8 cellular contexts compared by ENCODE assay signal in genomic region chr2:177212895-177213856, GRCh38. TPM values are rescaled to one million over a fixed set of nuclear protein-coding genes. Genes with fewer than 3 reads are reported as not detected.
DNase-seq lines count a peak whose midpoint lies in the region; ATAC-seq, FAIRE-seq and TF ChIP-seq lines count a peak whose summit lies in the region.

No MANE protein-coding gene starts in this region.

- H3K56ac ChIP-seq in H1 (replicated peaks; ENCODE audit: insufficient read length, low read depth, low read length): peak overlapping the region; percentile 99

- WGBS in H1 (ENCODE audit: extremely low coverage in 1 of 2, insufficient coverage in 1 of 2, insufficient read length in 1 of 2, insufficient replicate concordance in 2 of 2, low coverage in 1 of 2, low lambda C conversion rate in 2 of 2, missing lambda C conversion rate in 1 of 2), 2 experiments: 0% methylated on average over 32 of the region's 74 CpGs; no CpG with 5 or more reads in 1 of the 2 experiments
- WGBS in mesodermal cell (ENCODE audit: insufficient coverage in 2 of 2), 2 experiments: 0 to 1% methylated on average over 35 to 54 of the region's 74 CpGs

- peak; percentile 72 to 81 for TF ChIP-seq POLR2A in H1 (IDR thresholded peaks at IDR 0.05; ENCODE audit: control extremely low read depth in 1 of 2, low read depth in 2 of 2, low read length in 2 of 2)

- H3K4me3 ChIP-seq in H1 (ENCODE audit: extremely low read depth in 1 of 4, insufficient read depth in 2 of 4, low read depth in 3 of 4, low read length in 4 of 4) (peak overlapping the region; percentile 73 to 91 (median 79)), mesodermal cell (ENCODE audit: extremely low read depth, insufficient read depth, low read length, poor library complexity, severe bottlenecking) (peak overlapping the region; percentile 95)

- peaks cover 12 to 13% of the 10 kb centered on the region in 2 experiments for H4K20me1 ChIP-seq in H1 (replicated peaks in 1 of 2; ENCODE audit: control insufficient read depth in 1 of 2, insufficient read depth in 2 of 2, low read length in 2 of 2)

- peak; percentile 38 for ATAC-seq in GM21360 (IDR thresholded peaks at IDR 0.05; ENCODE audit: unreplicated experiment)

- H2BK5ac ChIP-seq in H1 (ENCODE audit: low read depth, low read length): peak overlapping the region; percentile 95

- no peak overlapping the region for H2BK20ac ChIP-seq in H1 (ENCODE audit: low read length)

- POLR2A ChIA-PET in H1 (lab: Charles Lee; ENCODE audit: partially characterized antibody): interaction anchor here (0.7 to 5.0 kb wide), 25 partner anchors 9 to 52 kb away, joined by 3 to 128 read pairs (median 5); partner anchors contain the start of gene NFE2L2

- no peak overlapping the region for H2BK12ac ChIP-seq in H1 (ENCODE audit: low read depth, low read length)

- H3K79me1 ChIP-seq in H1 (ENCODE audit: low read depth, low read length): no peaks in the 10 kb centered on the region; the same call in 1 of the 2 replicates

- no peak overlapping the region for H2AFZ ChIP-seq in H1 (ENCODE audit: low read length)

- H3K36me3 ChIP-seq in H1 (ENCODE audit: control insufficient read depth in 2 of 4, insufficient read depth in 4 of 4, low read length in 3 of 4): peaks cover 21 to 36% (median 28%) of the 10 kb centered on the region in 4 experiments
- H3K36me3 ChIP-seq in mesodermal cell (ENCODE audit: control insufficient read depth, insufficient read depth, low read length): peaks cover 42% of the 10 kb centered on the region

- no peak for FAIRE-seq in H1 (lab: Jason Lieb, UNC)

- CTCF ChIA-PET in H1 (lab: Charles Lee; ENCODE audit: partially characterized antibody): interaction anchor here (1.0 kb wide), 1 partner anchor 18 kb away, joined by 3 read pairs; no protein-coding TSS in a partner anchor

- peak overlapping the region; percentile 52 for H4K5ac ChIP-seq in H1 (ENCODE audit: insufficient read length, low read depth, low read length)

- H3K27ac ChIP-seq in H1 (ENCODE audit: low read depth, low read length) (peak overlapping the region; percentile 99), mesodermal cell (ENCODE audit: low read depth, low read length, severe bottlenecking) (peak overlapping the region; percentile 98)

- peak overlapping the region; percentile 100 for H4K8ac ChIP-seq in H1 (ENCODE audit: extremely low read depth, insufficient read depth, low read length)

- no peak overlapping the region for H3K14ac ChIP-seq in H1 (ENCODE audit: insufficient read length)

- H3K27me3 ChIP-seq in H1 (replicated peaks in 1 of 4; ENCODE audit: control insufficient read depth in 3 of 4, extremely low read depth in 1 of 4, insufficient read depth in 3 of 4, low read length in 3 of 4): no peaks in the 10 kb centered on the region

- H3K23ac ChIP-seq in H1 (ENCODE audit: insufficient read length): no peak overlapping the region

- H2BK120ac ChIP-seq in H1 (replicated peaks; ENCODE audit: low read depth, low read length): no peak overlapping the region

- peak; percentile 88 for DNase-seq in COR-L47 (lab: John Stamatoyannopoulos, UW)
- DNase-seq in HS-5 (ENCODE audit: low read depth): peak; percentile 57
- DNase-seq in NK-92 treated with Interleukin-12 subunit alpha and Interleukin-12 subunit beta, amount 100 ng/mL, for 24 hours (lab: John Stamatoyannopoulos, UW): peak; percentile 92
- DNase-seq in activated CD8-positive, alpha-beta memory T cell treated with anti-CD3 and anti-CD28 coated beads for 48 hours (ENCODE audit: low read depth in 2 of 3, low spot score in 2 of 3): peak; percentile 83 to 86 (median 84)
- DNase-seq in H1 (ENCODE audit: low read depth in 1 of 2, low spot score in 2 of 2): peak in 1 of 2 experiments; percentile 88
- peak; percentile 81 for DNase-seq in stimulated activated CD8-positive, alpha-beta memory T cell treated with anti-CD3 and anti-CD28 coated beads, Interleukin-15, amount 100 ng/mL, for 1 hour (ENCODE audit: low read depth)

- no peak for TF ChIP-seq RAD21 in H1 (IDR thresholded peaks at IDR 0.05 in 1 of 2, conservative IDR thresholded peaks at IDR 0.05 in 1 of 2; ENCODE audit: low read depth in 2 of 2, low read length in 2 of 2)

- TF ChIP-seq EP300 in H1 (IDR thresholded peaks at IDR 0.05; ENCODE audit: borderline replicate concordance in 1 of 2, low read depth in 2 of 2, low read length in 2 of 2): no peak

- H3K23me2 ChIP-seq in H1 (ENCODE audit: low read depth, low read length): no peaks in the 10 kb centered on the region; the same call in none of the 2 replicates

- peaks cover 10 to 65% of the 10 kb centered on the region in 2 experiments for H3K79me2 ChIP-seq in H1 (ENCODE audit: control insufficient read depth in 1 of 2, insufficient read depth in 2 of 2, low read length in 2 of 2)

- no peak overlapping the region for H2BK15ac ChIP-seq in H1 (ENCODE audit: low read length)

- H3K4me2 ChIP-seq in H1 (ENCODE audit: insufficient read depth in 1 of 2, low read depth in 2 of 2, low read length in 2 of 2): peak overlapping the region; percentile 68 to 72

- peak overlapping the region; percentile 91 for H4K91ac ChIP-seq in H1 (replicated peaks; ENCODE audit: insufficient read length, low read length)

- H3K9me3 ChIP-seq in H1 (ENCODE audit: insufficient read depth in 2 of 2, low read depth in 1 of 2, low read length in 1 of 2): no peaks in the 10 kb centered on the region
- no peaks in the 10 kb centered on the region for H3K9me3 ChIP-seq in mesodermal cell (ENCODE audit: control insufficient read depth, low read length)

- TF ChIP-seq CTCF in H1 (IDR thresholded peaks at IDR 0.05; ENCODE audit: control extremely low read depth in 1 of 3, insufficient read depth in 1 of 3, low read depth in 1 of 3, low read length in 3 of 3): no peak

- H3K4me1 ChIP-seq in H1 (replicated peaks in 1 of 4; ENCODE audit: control insufficient read depth in 3 of 4, insufficient read depth in 4 of 4, low read length in 3 of 4): peaks cover 0 to 5% (median 3%) of the 10 kb centered on the region in 4 experiments; a peak in 4 of 7 replicates
- peaks cover 21% of the 10 kb centered on the region for H3K4me1 ChIP-seq in mesodermal cell (ENCODE audit: control insufficient read depth, insufficient read depth, low read length, poor library complexity, severe bottlenecking)

- no peak overlapping the region for H2AK5ac ChIP-seq in H1 (ENCODE audit: low read depth, low read length)

- peak overlapping the region; percentile 98 to 99 (median 98) for H3K9ac ChIP-seq in H1 (replicated peaks in 1 of 4; ENCODE audit: extremely low read depth in 1 of 4, low read depth in 3 of 4, low read length in 3 of 4)

- peak overlapping the region; percentile 95 for H3K18ac ChIP-seq in H1 (ENCODE audit: extremely low read depth, low read length)

- no peak overlapping the region for H3K4ac ChIP-seq in H1 (replicated peaks; ENCODE audit: insufficient read length, low read depth, low read length)

TF ChIP-seq in H1, 55 proteins besides CTCF, POLR2A, EP300 and RAD21 (continues in another document):
- TF ChIP-seq USF2 (IDR thresholded peaks at IDR 0.05; ENCODE audit: low read length): no peak
- peak; percentile 45 for TF ChIP-seq KDM5A (IDR thresholded peaks at IDR 0.05; ENCODE audit: low read length)
- peak in 1 of 2 experiments; percentile 73; a peak in 1 of 4 replicates for TF ChIP-seq SIN3A (conservative IDR thresholded peaks at IDR 0.05 in 1 of 2, IDR thresholded peaks at IDR 0.05 in 1 of 2; ENCODE audit: low read depth in 1 of 2, low read length in 2 of 2)
- peak; percentile 6 for TF ChIP-seq TAF7 (optimal IDR thresholded peaks at IDR 0.05; ENCODE audit: borderline replicate concordance, low read depth, low read length)
- peak; percentile 38; the same call in 1 of the 2 replicates for TF ChIP-seq CHD2 (IDR thresholded peaks at IDR 0.05; ENCODE audit: low read length)
- TF ChIP-seq GTF2F1 (IDR thresholded peaks at IDR 0.05; ENCODE audit: borderline replicate concordance, low read depth, low read length): 0 out of 2 replicates have a peak, but pooled peaks have one; percentile 10
- TF ChIP-seq YY1 (IDR thresholded peaks at IDR 0.05; ENCODE audit: low read depth, low read length): peak; percentile 97
- TF ChIP-seq PHF8 (conservative IDR thresholded peaks at IDR 0.05; ENCODE audit: low read depth, low read length): peak; percentile 82
- 0 out of 2 replicates have a peak, but pooled peaks have one; percentile 8 for TF ChIP-seq NRF1 (IDR thresholded peaks at IDR 0.05; ENCODE audit: low read depth, low read length)
- TF ChIP-seq CHD1 (IDR thresholded peaks at IDR 0.05; ENCODE audit: low read depth, low read length): peak; percentile 11

RNA-seq across cellular contexts. Expression of gene HNRNPA3, which starts 0.6 kb away (rescaled TPM):
- 390 and 408 TPM in 2 replicates for total RNA-seq in H1 (2021; fragmentation: NEBNext Ultra II Directional; extraction: Animal tissue kit (Norgen Biotek cat#: 25700))
- 43.6 and 66.1 TPM in 2 replicates for polyA plus RNA-seq in H1 (2011; rRNA removed)
- polyA plus RNA-seq in H1 (2011; cell fraction: cytosol; rRNA removed): 182 TPM
- polyA plus RNA-seq in H1 (2011; cell fraction: nucleus; rRNA removed): 30.7 TPM
- 631 to 695 TPM (median 656 TPM) in 4 replicates for polyA plus RNA-seq in H1 (2012, experiment 1 of 2)
- 77.6 TPM for polyA plus RNA-seq in H1 (2012, experiment 2 of 2)
- polyA plus RNA-seq in H1 (2013, experiment 1 of 2): 348 TPM
- 367 TPM for polyA plus RNA-seq in H1 (2013, experiment 2 of 2)
- polyA minus RNA-seq in H1 (2011; rRNA and poly(A)+ RNA removed): 30.3 and 37.2 TPM in 2 replicates
- 58.9 TPM for polyA minus RNA-seq in H1 (2011; cell fraction: cytosol; rRNA and poly(A)+ RNA removed)
- polyA minus RNA-seq in H1 (2011; cell fraction: nucleus; rRNA and poly(A)+ RNA removed): 65.0 TPM
- polyA plus RNA-seq in mesodermal cell (2013, experiment 1 of 2): 280 TPM
- polyA plus RNA-seq in mesodermal cell (2013, experiment 2 of 2): 290 TPM

RNA-seq across cellular contexts. Expression of gene NFE2L2, which starts 51.4 kb away (rescaled TPM):
- 32.3 and 33.2 TPM in 2 replicates for total RNA-seq in H1 (2021; fragmentation: NEBNext Ultra II Directional; extraction: Animal tissue kit (Norgen Biotek cat#: 25700))
- polyA plus RNA-seq in H1 (2011; rRNA removed): 13.8 and 34.5 TPM in 2 replicates
- polyA plus RNA-seq in H1 (2011; cell fraction: cytosol; rRNA removed): 22.2 TPM
- polyA plus RNA-seq in H1 (2011; cell fraction: nucleus; rRNA removed): 18.7 TPM
- 21.1 to 33.8 TPM (median 23.9 TPM) in 4 replicates for polyA plus RNA-seq in H1 (2012, experiment 1 of 2)
- polyA plus RNA-seq in H1 (2012, experiment 2 of 2): 2.6 TPM
- 25.6 TPM for polyA plus RNA-seq in H1 (2013, experiment 1 of 2)
- polyA plus RNA-seq in H1 (2013, experiment 2 of 2): 24.8 TPM
- polyA minus RNA-seq in H1 (2011; rRNA and poly(A)+ RNA removed): 60.9 and 61.4 TPM in 2 replicates
- 23.4 TPM for polyA minus RNA-seq in H1 (2011; cell fraction: cytosol; rRNA and poly(A)+ RNA removed)
- polyA minus RNA-seq in H1 (2011; cell fraction: nucleus; rRNA and poly(A)+ RNA removed): 36.7 TPM
- polyA plus RNA-seq in mesodermal cell (2013, experiment 1 of 2): 61.6 TPM
- 60.5 TPM for polyA plus RNA-seq in mesodermal cell (2013, experiment 2 of 2)
